Comparison of ENCODE assay signal across 8 cellular contexts in the genomic region with DNA sequence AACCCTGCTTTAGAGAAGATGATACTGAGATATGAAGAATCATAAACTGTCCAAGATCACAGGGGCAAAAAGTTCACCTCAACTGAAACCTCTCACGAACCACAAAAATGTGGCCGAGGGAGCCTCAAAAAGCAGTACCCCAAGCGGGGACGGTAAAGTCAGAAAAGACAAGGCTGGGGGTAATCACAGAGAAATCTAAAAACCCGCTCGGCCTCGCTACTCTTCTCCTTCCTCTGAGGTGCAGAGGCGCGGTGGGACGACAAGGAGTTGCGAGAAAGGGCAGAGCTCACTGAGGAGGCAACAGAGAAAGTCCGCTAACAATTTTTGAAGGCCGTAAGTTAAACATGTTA. TPM values are rescaled to one million over a fixed set of nuclear protein-coding genes. Genes with fewer than 3 reads are reported as not detected.
DNase-seq lines count a peak whose midpoint lies in the region; ATAC-seq, FAIRE-seq and TF ChIP-seq lines count a peak whose summit lies in the region.

No MANE protein-coding gene starts in this region.

- H3K36me3 Mint-ChIP-seq in astrocyte (ENCODE audit: low read depth, unreplicated experiment), result no peaks in the 10 kb centered on the region

- no peak for FAIRE-seq in astrocyte (lab: Jason Lieb, UNC)

- H3K4me3 ChIP-seq in AG04450 (ENCODE audit: low read depth, low read length), result peak overlapping the region; percentile 98
- H3K4me3 ChIP-seq in astrocyte (ENCODE audit: insufficient read depth, low read depth, low read length), result peak overlapping the region; percentile 92
- peak overlapping the region; percentile 79 for H3K4me3 ChIP-seq in left lung
- peak overlapping the region; percentile 60 to 99 (median 89) for H3K4me3 ChIP-seq in thyroid gland (replicated peaks in 1 of 3)

- POLR2A ChIA-PET in AG04450 (lab: Yijun Ruan, JAX), result no interaction called here

- peak overlapping the region; percentile 92 for H3K4me2 ChIP-seq in astrocyte (ENCODE audit: low read length)

- H3K9me3 ChIP-seq in AG04450 (ENCODE audit: control insufficient read depth, insufficient read depth, low read length) (no peaks in the 10 kb centered on the region; the same call in 1 of the 2 replicates), astrocyte (ENCODE audit: insufficient read depth, low read depth, low read length) (no peaks in the 10 kb centered on the region), left lung (no peaks in the 10 kb centered on the region), thyroid gland (no peaks in the 10 kb centered on the region)

- no peaks in the 10 kb centered on the region for H3K4me1 Mint-ChIP-seq in astrocyte (ENCODE audit: low read depth, unreplicated experiment)

- no peak for TF ChIP-seq POLR2A in thyroid gland (IDR thresholded peaks at IDR 0.05)

- ATAC-seq in GM19351 (IDR thresholded peaks at IDR 0.05; ENCODE audit: unreplicated experiment), result peak; percentile 36
- peak; percentile 33 for ATAC-seq in HG03354 (IDR thresholded peaks at IDR 0.05; ENCODE audit: poor library complexity, severe bottlenecking, unreplicated experiment)
- peak; percentile 56 for ATAC-seq in left lung

- CTCF ChIA-PET in AG04450 (lab: Charles Lee), result interaction anchor here (1.1 kb wide), 1 partner anchor 14 kb away, joined by 3 read pairs; no protein-coding TSS in a partner anchor

- no peak for DNase-seq in AG04450 (ENCODE audit: low read depth, low spot score)
- no peak for DNase-seq in astrocyte (ENCODE audit: low read depth)
- DNase-seq in left lung, result no peak
- DNase-seq in thyroid gland, result no peak
- no peak for DNase-seq in NCI-H1048 (lab: John Stamatoyannopoulos, UW)
- DNase-seq in DMS53 (lab: John Stamatoyannopoulos, UW), result no peak

- intact Hi-C loops in left lung (cut with DNase I), result no loop called here
- intact Hi-C loops in thyroid gland (cut with DNase I), result no loop called here

- peak overlapping the region; percentile 58 for H3K27ac ChIP-seq in AG04450 (ENCODE audit: low read depth, low read length)
- H3K27ac ChIP-seq in astrocyte (ENCODE audit: low read depth, low read length), result peak overlapping the region; percentile 43
- peak overlapping the region; percentile 76 to 81 for H3K27ac ChIP-seq in left lung
- H3K27ac ChIP-seq in thyroid gland, result peak overlapping the region; percentile 59 to 64 (median 64)

- no peaks in the 10 kb centered on the region for H3K9me3 Mint-ChIP-seq in astrocyte (ENCODE audit: unreplicated experiment)

- H3K27me3 ChIP-seq in AG04450 (ENCODE audit: control insufficient read depth, insufficient read depth, low read length) (no peaks in the 10 kb centered on the region), astrocyte (ENCODE audit: insufficient read depth, low read length) (no peaks in the 10 kb centered on the region), left lung (no peaks in the 10 kb centered on the region), thyroid gland (no peaks in the 10 kb centered on the region)

- TF ChIP-seq CTCF in AG04450 (IDR thresholded peaks at IDR 0.05; ENCODE audit: low read depth, low read length) (no peak), astrocyte (IDR thresholded peaks at IDR 0.05; ENCODE audit: insufficient read depth, low read depth, low read length) (no peak), left lung (IDR thresholded peaks at IDR 0.05) (no peak), thyroid gland (IDR thresholded peaks at IDR 0.05) (no peak)

- no peaks in the 10 kb centered on the region for H3K36me3 ChIP-seq in astrocyte (ENCODE audit: insufficient read depth, low read length)
- H3K36me3 ChIP-seq in left lung, result no peaks in the 10 kb centered on the region
- no peaks in the 10 kb centered on the region for H3K36me3 ChIP-seq in thyroid gland

- H3K4me1 ChIP-seq in astrocyte (ENCODE audit: insufficient read depth, low read length) (no peaks in the 10 kb centered on the region), left lung (peaks cover 0 to 9% of the 10 kb centered on the region in 2 donors), thyroid gland (no peaks in the 10 kb centered on the region)

- H3K4me3 Mint-ChIP-seq in astrocyte (ENCODE audit: unreplicated experiment), result peak overlapping the region; percentile 99

- WGBS in thyroid gland, 2 donors, result 5% methylated on average over 13 of the region's 13 CpGs

- H3K27ac Mint-ChIP-seq in astrocyte (ENCODE audit: unreplicated experiment), result peak overlapping the region; percentile 91

- H2AFZ ChIP-seq in astrocyte (ENCODE audit: low read depth, low read length), result peak overlapping the region; percentile 99

- H3K27me3 Mint-ChIP-seq in astrocyte (ENCODE audit: low read depth, unreplicated experiment), result no peaks in the 10 kb centered on the region

- H4K20me1 ChIP-seq in astrocyte (ENCODE audit: insufficient read depth, low read length), result no peaks in the 10 kb centered on the region

- peak overlapping the region; percentile 82 for H3K9ac ChIP-seq in astrocyte (ENCODE audit: low read length)

- H3K79me2 ChIP-seq in astrocyte (ENCODE audit: insufficient read depth, low read length), result no peaks in the 10 kb centered on the region

RNA-seq across cellular contexts. Expression of a gene that starts 0.4 kb away (rescaled TPM):
- polyA plus RNA-seq in AG04450 (2011; rRNA removed), result 2.6 and 3.9 TPM in 2 replicates
- polyA minus RNA-seq in AG04450 (2011; rRNA and poly(A)+ RNA removed), result 3.7 and 4.1 TPM in 2 replicates
- total RNA-seq in astrocyte (3.4 and 3.7 TPM in 2 replicates), left lung (1 to 10 TPM; 5.1 to 8.0 TPM), thyroid gland (10 to 100 TPM in 3 of 4 donors, 1 to 10 TPM in 1; 9.8 to 13.5 (median 13.1) TPM)
